ENCODE assay signal across 16 cellular contexts in genomic region chr3:120473389-120473788, GRCh38. TPM values are rescaled to one million over a fixed set of nuclear protein-coding genes. Genes with fewer than 3 reads are reported as not detected.
A peak's percentile ranks its signal among the peaks of the same experiment; 100 is the strongest.
DNase-seq lines count a peak whose midpoint lies in the region; ATAC-seq, FAIRE-seq and TF ChIP-seq lines count a peak whose summit lies in the region.
"Had no signal": no experiment of that assay in that cellular context is flagged by ENCODE, and none has a peak within 500 bp of the region (broad histone marks: within the 10 kb centered on the region; RNA-seq: fewer than 3 reads in every experiment).

No MANE protein-coding gene starts in this region.

- H4K12ac ChIP-seq in trophoblast cell (ENCODE audit: low read depth, low read length) = no peak overlapping the region

- H2BK120ac ChIP-seq in H1 (replicated peaks; ENCODE audit: low read depth, low read length) (no peak overlapping the region), trophoblast cell (ENCODE audit: insufficient read depth, low read length, poor library complexity) (peak overlapping the region; percentile 41)

- H3K4ac ChIP-seq in H1 (replicated peaks; ENCODE audit: insufficient read length, low read depth, low read length) (no peak overlapping the region), trophoblast cell (ENCODE audit: low read depth, low read length) (no peak overlapping the region)

- peaks cover 7 to 32% (median 12%) of the 10 kb centered on the region in 4 experiments; a peak in 6 of 7 replicates for H3K4me1 ChIP-seq in H1 (replicated peaks in 1 of 4; ENCODE audit: control insufficient read depth in 3 of 4, insufficient read depth in 4 of 4, low read length in 3 of 4)
- H3K4me1 ChIP-seq in trophoblast cell (ENCODE audit: control insufficient read depth in 1 of 2, insufficient read depth in 2 of 2, low read length in 2 of 2) = peaks cover 18 to 35% of the 10 kb centered on the region in 2 experiments
- H3K4me1 ChIP-seq: BLaER1 treated with 17β-estradiol and CSF1 and Interleukin-3, amounts not matched to agents 10 nM and 100 nM had no signal

- H2BK12ac ChIP-seq in H1 (ENCODE audit: low read depth, low read length) (no peak overlapping the region), trophoblast cell (ENCODE audit: low read length) (peak overlapping the region; percentile 56)

- H3K4me2 ChIP-seq in H1 (ENCODE audit: insufficient read depth in 1 of 2, low read depth in 2 of 2, low read length in 2 of 2) (no peak overlapping the region), trophoblast cell (ENCODE audit: low read length) (no peak overlapping the region)
- H3K4me2 ChIP-seq: BLaER1 treated with 17β-estradiol and CSF1 and Interleukin-3, amounts not matched to agents 10 nM and 100 nM had no signal

- H3K79me1 ChIP-seq in H1 (ENCODE audit: low read depth, low read length) (no peaks in the 10 kb centered on the region), trophoblast cell (ENCODE audit: low read length) (peaks cover 23% of the 10 kb centered on the region)

- no peak for TF ChIP-seq EP300 in H1 (IDR thresholded peaks at IDR 0.05; ENCODE audit: borderline replicate concordance in 1 of 2, low read depth in 2 of 2, low read length in 2 of 2)

- no peaks in the 10 kb centered on the region for H4K20me1 ChIP-seq in H1 (replicated peaks in 1 of 2; ENCODE audit: control insufficient read depth in 1 of 2, insufficient read depth in 2 of 2, low read length in 2 of 2)
- H4K20me1 ChIP-seq: BLaER1 treated with 17β-estradiol and CSF1 and Interleukin-3, amounts not matched to agents 10 nM and 100 nM had no signal

- H3K79me2 ChIP-seq in H1 (ENCODE audit: control insufficient read depth in 1 of 2, insufficient read depth in 2 of 2, low read length in 2 of 2) = no peaks in the 10 kb centered on the region
- peaks cover 8% of the 10 kb centered on the region for H3K79me2 ChIP-seq in trophoblast cell (ENCODE audit: control insufficient read depth, insufficient read depth, low read length, poor library complexity)

- H3K9me3 Mint-ChIP-seq in HFFc6 = peaks cover 8% of the 10 kb centered on the region
- H3K9me3 Mint-ChIP-seq in activated T-cell treated with anti-CD3 and anti-CD28 coated beads, Interleukin-2, amount 50 U/mL, for 24 hours = no peaks in the 10 kb centered on the region
- H3K9me3 Mint-ChIP-seq: CD8-positive, alpha-beta T cell had no signal

- 0 out of 2 replicates have a peak overlapping the region, but pooled peaks have one; percentile 19 for H2BK15ac ChIP-seq in H1 (ENCODE audit: low read length)

- H4K91ac ChIP-seq in H1 (replicated peaks; ENCODE audit: insufficient read length, low read length) = no peak overlapping the region
- H4K91ac ChIP-seq in trophoblast cell (ENCODE audit: low read depth, low read length) = peak overlapping the region; percentile 67

- H3K9me3 ChIP-seq in H1 (ENCODE audit: insufficient read depth in 2 of 2, low read depth in 1 of 2, low read length in 1 of 2) (peaks cover 0 to 4% of the 10 kb centered on the region in 2 experiments; a peak in 2 of 4 replicates), trophoblast cell (ENCODE audit: insufficient read depth, low read depth, low read length) (peaks cover 2% of the 10 kb centered on the region)

- peaks cover 92% of the 10 kb centered on the region for H3K4me1 Mint-ChIP-seq in HFFc6 (ENCODE audit: low read depth)
- H3K4me1 Mint-ChIP-seq in activated T-cell treated with anti-CD3 and anti-CD28 coated beads, Interleukin-2, amount 50 U/mL, for 24 hours (ENCODE audit: low read depth) = no peaks in the 10 kb centered on the region

- H3K36me3 ChIP-seq in H1 (ENCODE audit: control insufficient read depth in 2 of 4, insufficient read depth in 4 of 4, low read length in 3 of 4) = no peaks in the 10 kb centered on the region
- no peaks in the 10 kb centered on the region for H3K36me3 ChIP-seq in trophoblast cell (ENCODE audit: control insufficient read depth in 1 of 2, insufficient read depth in 2 of 2, low read length in 2 of 2)
- H3K36me3 ChIP-seq: BLaER1 treated with 17β-estradiol and CSF1 and Interleukin-3, amounts not matched to agents 10 nM and 100 nM had no signal

- no peaks in the 10 kb centered on the region for H3K23me2 ChIP-seq in H1 (ENCODE audit: low read depth, low read length)

- TF ChIP-seq CTCF in HFFc6 (IDR thresholded peaks at IDR 0.05) (no peak), H1 (IDR thresholded peaks at IDR 0.05; ENCODE audit: control extremely low read depth in 1 of 3, insufficient read depth in 1 of 3, low read depth in 1 of 3, low read length in 3 of 3) (no peak)

- 0 out of 2 replicates have a peak overlapping the region, but pooled peaks have one; percentile 19 for H2BK20ac ChIP-seq in H1 (ENCODE audit: low read length)

- TF ChIP-seq POLR2A in H1 (IDR thresholded peaks at IDR 0.05; ENCODE audit: control extremely low read depth in 1 of 2, low read depth in 2 of 2, low read length in 2 of 2) = no peak

- peak overlapping the region; percentile 86 for H3K27ac Mint-ChIP-seq in HFFc6
- no peak overlapping the region for H3K27ac Mint-ChIP-seq in activated T-cell treated with anti-CD3 and anti-CD28 coated beads, Interleukin-2, amount 50 U/mL, for 24 hours
- H3K27ac Mint-ChIP-seq: CD8-positive, alpha-beta T cell had no signal

- no peaks in the 10 kb centered on the region for H3K27me3 Mint-ChIP-seq in HFFc6 (ENCODE audit: insufficient read depth)
- H3K27me3 Mint-ChIP-seq in activated T-cell treated with anti-CD3 and anti-CD28 coated beads, Interleukin-2, amount 50 U/mL, for 24 hours = peaks cover 24% of the 10 kb centered on the region

- no peak overlapping the region for H2AFZ ChIP-seq in H1 (ENCODE audit: low read length)
- H2AFZ ChIP-seq in trophoblast cell (ENCODE audit: insufficient read depth, low read length, poor library complexity) = no peak overlapping the region

- H3K4me3 ChIP-seq in H1 (ENCODE audit: extremely low read depth in 1 of 4, insufficient read depth in 2 of 4, low read depth in 3 of 4, low read length in 4 of 4) (no peak overlapping the region), trophoblast cell (ENCODE audit: low read depth, low read length) (no peak overlapping the region)
- H3K4me3 ChIP-seq: BLaER1 treated with 17β-estradiol and CSF1 and Interleukin-3, amounts not matched to agents 10 nM and 100 nM had no signal

- H4K5ac ChIP-seq in H1 (ENCODE audit: insufficient read length, low read depth, low read length) = no peak overlapping the region

- H4K8ac ChIP-seq in H1 (ENCODE audit: extremely low read depth, insufficient read depth, low read length) = no peak overlapping the region
- H4K8ac ChIP-seq in trophoblast cell (ENCODE audit: low read depth, low read length) = no peak overlapping the region

- CTCF ChIA-PET in H1 (lab: Charles Lee; ENCODE audit: partially characterized antibody) = interaction anchor here (0.7 to 2.3 kb wide), 5 partner anchors 10 to 290 kb away, joined by 3 to 7 read pairs (median 4); no protein-coding TSS in a partner anchor

- H3K27ac ChIP-seq in H1 (ENCODE audit: low read depth, low read length) = no peak overlapping the region
- no peak overlapping the region for H3K27ac ChIP-seq in trophoblast cell (ENCODE audit: low read depth, low read length)
- H3K27ac ChIP-seq: 22Rv1; BLaER1 treated with 17β-estradiol and CSF1 and Interleukin-3, amounts not matched to agents 10 nM and 100 nM had no signal

- H3K36me3 Mint-ChIP-seq in HFFc6 (ENCODE audit: low read depth) = peaks cover 14% of the 10 kb centered on the region
- H3K36me3 Mint-ChIP-seq in activated T-cell treated with anti-CD3 and anti-CD28 coated beads, Interleukin-2, amount 50 U/mL, for 24 hours (ENCODE audit: low read depth) = no peaks in the 10 kb centered on the region
- H3K36me3 Mint-ChIP-seq: CD8-positive, alpha-beta T cell had no signal

- no peaks in the 10 kb centered on the region for H3K27me3 ChIP-seq in H1 (replicated peaks in 1 of 4; ENCODE audit: control insufficient read depth in 3 of 4, extremely low read depth in 1 of 4, insufficient read depth in 3 of 4, low read length in 3 of 4)
- H3K27me3 ChIP-seq in trophoblast cell (ENCODE audit: insufficient read depth, low read length) = no peaks in the 10 kb centered on the region
- H3K27me3 ChIP-seq: BLaER1 treated with 17β-estradiol and CSF1 and Interleukin-3, amounts not matched to agents 10 nM and 100 nM had no signal

- H2AK5ac ChIP-seq in H1 (ENCODE audit: low read depth, low read length) (no peak overlapping the region), trophoblast cell (ENCODE audit: low read length) (peak overlapping the region; percentile 71)

- H2BK5ac ChIP-seq in H1 (ENCODE audit: low read depth, low read length) (no peak overlapping the region), trophoblast cell (ENCODE audit: low read depth, low read length, poor library complexity) (peak overlapping the region; percentile 17)

- POLR2A ChIA-PET in H1 (lab: Charles Lee; ENCODE audit: partially characterized antibody) = interaction anchor here (1.4 kb wide), 1 partner anchor 36 kb away, joined by 3 read pairs; no protein-coding TSS in a partner anchor

- WGBS in H1 (ENCODE audit: extremely low coverage in 1 of 2, insufficient coverage in 1 of 2, insufficient read length in 1 of 2, insufficient replicate concordance in 2 of 2, low coverage in 1 of 2, low lambda C conversion rate in 2 of 2, missing lambda C conversion rate in 1 of 2), 2 experiments = 89% methylated on average over 2 of the region's 2 CpGs; no CpG with 5 or more reads in 1 of the 2 experiments
- WGBS in trophoblast cell (ENCODE audit: extremely low coverage, insufficient coverage, insufficient read length) = no CpG with 5 or more reads among the region's 2 CpGs

- H3K23ac ChIP-seq in H1 (ENCODE audit: insufficient read length) = no peak overlapping the region
- H3K23ac ChIP-seq in trophoblast cell (ENCODE audit: low read length) = no peak overlapping the region

- no peak for TF ChIP-seq RAD21 in H1 (IDR thresholded peaks at IDR 0.05 in 1 of 2, conservative IDR thresholded peaks at IDR 0.05 in 1 of 2; ENCODE audit: low read depth in 2 of 2, low read length in 2 of 2)

- H3K4me3 Mint-ChIP-seq in HFFc6 = peak overlapping the region; percentile 14; the same call in 1 of the 2 replicates
- H3K4me3 Mint-ChIP-seq in activated T-cell treated with anti-CD3 and anti-CD28 coated beads, Interleukin-2, amount 50 U/mL, for 24 hours = no peak overlapping the region
- H3K4me3 Mint-ChIP-seq: CD8-positive, alpha-beta T cell had no signal

- H3K14ac ChIP-seq in H1 (ENCODE audit: insufficient read length) (no peak overlapping the region), trophoblast cell (ENCODE audit: low read length) (no peak overlapping the region)

- FAIRE-seq in H1 (lab: Jason Lieb, UNC) = no peak
- FAIRE-seq: G401.6, GM12891, HepG2 had no signal

- no peak overlapping the region for H3K56ac ChIP-seq in H1 (replicated peaks; ENCODE audit: insufficient read length, low read depth, low read length)

- DNase-seq in A172 (ENCODE audit: low spot score) (peak; percentile 54), HFFc6 (no peak), H1 (ENCODE audit: low read depth in 1 of 2, low spot score in 2 of 2) (no peak), trophoblast cell (peak in 1 of 2 donors; percentile 48), C1 segment of cervical spinal cord (lab: John Stamatoyannopoulos, UW) (no peak)
- no peak for DNase-seq in activated T-cell treated with anti-CD3 and anti-CD28 coated beads, Interleukin-2, amount 50 U/mL, for 24 hours
- DNase-seq: CD8-positive, alpha-beta T cell; DMS53; GOT3; HCEC 1CT had no signal

- H3K18ac ChIP-seq in H1 (ENCODE audit: extremely low read depth, low read length) = no peak overlapping the region
- no peak overlapping the region for H3K18ac ChIP-seq in trophoblast cell (ENCODE audit: low read length)

- ATAC-seq in GM21423 (IDR thresholded peaks at IDR 0.05; ENCODE audit: unreplicated experiment) = no peak
- ATAC-seq: CD8-positive, alpha-beta T cell; HepG2 had no signal

- H3K9ac ChIP-seq in H1 (replicated peaks in 1 of 4; ENCODE audit: extremely low read depth in 1 of 4, low read depth in 3 of 4, low read length in 3 of 4) (no peak overlapping the region), trophoblast cell (ENCODE audit: low read length) (no peak overlapping the region)
- H3K9ac ChIP-seq: BLaER1 treated with 17β-estradiol and CSF1 and Interleukin-3, amounts not matched to agents 10 nM and 100 nM had no signal

RNA-seq across cellular contexts. Expression of gene FSTL1, which starts 22.6 kb away (rescaled TPM):
- 812 and 991 TPM in 2 replicates for total RNA-seq in A172 (2014; rRNA removed; shearing (Covaris generic))
- total RNA-seq in HFFc6 (2021; fragmentation: NEBNext Ultra II Directional; extraction: Animal tissue kit (Norgen Biotek cat#: 25700)) = 1,000 to 10,000 TPM; 1,595 to 1,958 (median 1,726) TPM
- 502 and 516 TPM in 2 replicates for total RNA-seq in H1 (2021; fragmentation: NEBNext Ultra II Directional; extraction: Animal tissue kit (Norgen Biotek cat#: 25700))
- polyA plus RNA-seq in H1 (2011; rRNA removed) = 158 and 168 TPM in 2 replicates
- polyA plus RNA-seq in H1 (2011; cell fraction: cytosol; rRNA removed) = 238 TPM
- polyA plus RNA-seq in H1 (2011; cell fraction: nucleus; rRNA removed) = 366 TPM
- 322 to 479 TPM (median 419 TPM) in 4 replicates for polyA plus RNA-seq in H1 (2012, experiment 1 of 2)
- polyA plus RNA-seq in H1 (2012, experiment 2 of 2) = 22.7 TPM
- 296 TPM for polyA plus RNA-seq in H1 (2013, experiment 1 of 2)
- 334 TPM for polyA plus RNA-seq in H1 (2013, experiment 2 of 2)
- 543 and 781 TPM in 2 replicates for polyA minus RNA-seq in H1 (2011; rRNA and poly(A)+ RNA removed)
- 248 TPM for polyA minus RNA-seq in H1 (2011; cell fraction: cytosol; rRNA and poly(A)+ RNA removed)
- polyA minus RNA-seq in H1 (2011; cell fraction: nucleus; rRNA and poly(A)+ RNA removed) = 164 TPM
- 507 and 510 TPM in 2 replicates for polyA plus RNA-seq in trophoblast cell (2013)
